Comparison of ENCODE assay signal across 7 cellular contexts in the genomic region with DNA sequence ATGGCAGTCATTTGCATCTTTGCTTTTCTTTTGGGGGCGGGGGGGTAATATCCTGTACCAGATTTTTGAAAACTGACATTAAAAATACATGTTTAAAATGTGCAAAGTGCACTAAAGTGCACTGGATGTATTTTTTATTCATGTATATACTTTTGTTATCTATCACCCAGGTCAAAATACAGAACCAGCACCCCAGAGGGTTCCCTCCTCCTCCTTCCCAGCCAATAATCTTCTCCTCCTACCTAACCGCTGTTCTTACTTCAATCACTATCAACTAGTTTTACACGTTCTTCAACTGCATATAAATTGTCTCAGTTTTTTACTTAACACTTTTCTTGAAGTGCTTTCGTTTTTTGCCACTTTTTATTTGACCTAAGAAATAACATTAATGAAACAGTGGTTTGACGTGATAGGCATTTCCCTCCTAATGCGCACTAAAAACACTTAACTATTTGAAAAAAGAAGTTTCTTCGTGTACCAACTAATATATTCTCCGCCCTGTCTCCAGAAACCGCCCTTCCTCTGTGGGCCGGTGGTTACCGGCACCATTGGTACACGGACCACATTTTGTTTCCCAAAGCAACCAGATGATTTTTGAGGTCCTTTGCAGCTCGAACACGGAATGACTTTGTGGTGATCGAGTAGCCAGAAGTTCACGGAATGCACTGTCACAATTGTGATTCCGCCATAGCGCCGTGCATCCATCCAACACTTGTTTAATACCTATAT.
DNase-seq lines count a peak whose midpoint lies in the region; ATAC-seq and TF ChIP-seq lines count a peak whose summit lies in the region.

No MANE protein-coding gene starts in this region.

- H3K36me3 ChIP-seq in SK-N-MC (ENCODE audit: insufficient read depth, low read length): no peaks in the 10 kb centered on the region
- no peaks in the 10 kb centered on the region for H3K36me3 ChIP-seq in brain microvascular endothelial cell (replicated peaks)

- in situ Hi-C loops in GM18951 (cut with MboI; ENCODE audit: low sequenced_read_pairs, unreplicated experiment): no loop called here
- in situ Hi-C loops in brain microvascular endothelial cell (cut with HindIII; ENCODE audit: low pct_ligation_motif_present, low sequenced_read_pairs): no loop called here

- peak overlapping the region; percentile 88 for H3K4me3 ChIP-seq in SK-N-MC
- H3K4me3 ChIP-seq in brain microvascular endothelial cell (ENCODE audit: low read depth, low read length): peak overlapping the region; percentile 69

- H3K27me3 ChIP-seq in brain microvascular endothelial cell (replicated peaks): no peaks in the 10 kb centered on the region

- ATAC-seq in HG03571 (IDR thresholded peaks at IDR 0.05; ENCODE audit: unreplicated experiment) (no peak), HG03175 (IDR thresholded peaks at IDR 0.05; ENCODE audit: unreplicated experiment) (no peak)

- no peak for TF ChIP-seq CTCF in brain microvascular endothelial cell (IDR thresholded peaks at IDR 0.05; ENCODE audit: low read depth, low read length, missing control alignments)

- H3K9ac ChIP-seq in SK-N-MC (ENCODE audit: insufficient read length): peak overlapping the region; percentile 40

- H3K9me3 ChIP-seq in SK-N-MC (ENCODE audit: low read depth, low read length): no peaks in the 10 kb centered on the region

- H3K27ac ChIP-seq in SK-N-MC (no peak overlapping the region), brain microvascular endothelial cell (peak overlapping the region; percentile 57)

- peak; percentile 21 for TF ChIP-seq POLR2A in GM18951 (IDR thresholded peaks at IDR 0.05; ENCODE audit: extremely low read depth, insufficient read depth, insufficient read length)

- DNase-seq in SK-N-MC (ENCODE audit: low read depth, low spot score) (no peak), brain microvascular endothelial cell (peak; percentile 20), medulla oblongata (ENCODE audit: extremely low spot score) (peak; percentile 36)
- DNase-seq in stimulated activated naive CD4-positive, alpha-beta T cell (lab: John Stamatoyannopoulos, UW): peak in 5 of 6 experiments; percentile 18 to 70 (median 38)
